In the genomic region with DNA sequence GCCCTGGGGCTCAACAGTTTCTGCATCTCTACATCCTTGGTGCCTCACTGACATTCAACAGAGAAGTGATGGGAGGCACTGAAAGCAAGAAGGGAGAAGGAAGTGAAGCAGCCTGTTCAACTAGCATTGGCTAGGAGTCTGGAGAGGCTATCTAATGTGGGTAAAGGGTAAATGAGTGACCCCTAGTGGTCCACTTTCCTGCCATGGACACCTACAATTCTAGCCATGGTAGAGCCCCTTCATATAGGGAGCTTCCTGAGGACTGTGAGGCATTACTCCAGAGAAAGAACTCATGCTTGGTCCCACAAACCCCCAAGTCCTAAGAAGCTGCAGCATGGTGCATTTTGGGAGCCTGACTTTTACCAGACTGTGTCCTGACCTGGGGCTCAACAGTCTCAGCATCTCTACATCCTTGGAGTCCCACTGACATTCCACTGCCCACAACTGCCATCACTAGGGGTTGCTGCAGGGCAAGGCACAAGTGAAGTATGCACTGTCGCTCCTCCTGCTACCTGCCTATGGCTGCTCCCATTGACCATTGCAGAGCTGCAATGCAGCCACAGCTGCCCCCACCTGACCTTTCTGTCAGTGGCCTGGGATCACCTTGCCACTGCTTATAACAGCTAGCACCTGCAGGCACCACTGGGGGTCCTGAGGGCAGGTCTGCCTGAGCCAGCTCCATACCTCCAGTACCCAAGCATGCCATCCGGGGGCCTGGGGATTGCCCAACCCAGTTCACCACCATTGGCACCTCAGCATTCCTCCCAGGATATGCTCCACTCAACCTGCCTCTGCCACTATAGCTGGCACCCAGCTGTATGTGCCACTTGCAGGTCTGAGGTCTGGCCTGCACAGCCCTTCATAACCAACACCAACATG, we compare ENCODE assay signal across 9 cellular contexts. TPM values are rescaled to one million over a fixed set of nuclear protein-coding genes. Genes with fewer than 3 reads are reported as not detected.
DNase-seq lines count a peak whose midpoint lies in the region; ATAC-seq and TF ChIP-seq lines count a peak whose summit lies in the region.
"Had no signal": no experiment of that assay in that cellular context is flagged by ENCODE, and none has a peak within 500 bp of the region (broad histone marks: within the 10 kb centered on the region; RNA-seq: fewer than 3 reads in every experiment).

No MANE protein-coding gene starts in this region.

- no peaks in the 10 kb centered on the region for H3K27me3 ChIP-seq in PC-3 (ENCODE audit: low read length)

- intact Hi-C loops in PC-3 (cut with micrococcal nuclease), result no loop called here

- H3K36me3 ChIP-seq in PC-3 (ENCODE audit: low read depth, low read length), result no peaks in the 10 kb centered on the region; the same call in 1 of the 2 replicates

- H3K27me3 Mint-ChIP-seq in stimulated activated naive B cell treated with anti-CD40 and anti-IgM and Interleukin-4, amounts not matched to agents 10 μg/mL and 1 μg/mL and 100 μg/mL, for 72 hours, result no peaks in the 10 kb centered on the region

- H3K9me3 Mint-ChIP-seq in stimulated activated naive B cell treated with anti-CD40 and anti-IgM and Interleukin-4, amounts not matched to agents 10 μg/mL and 1 μg/mL and 100 μg/mL, for 72 hours, result peaks cover 16% of the 10 kb centered on the region in 2 donors

- POLR2A ChIA-PET in PC-3 (lab: Charles Lee; ENCODE audit: unreplicated experiment), result no interaction called here

- CTCF ChIA-PET in PC-3 (lab: Charles Lee), result no interaction called here

- H2AFZ ChIP-seq in PC-3 (ENCODE audit: low read length), result no peak overlapping the region

- H3K4me2 ChIP-seq in PC-3 (ENCODE audit: low read length), result no peak overlapping the region

- H3K79me2 ChIP-seq in PC-3 (ENCODE audit: low read length), result no peaks in the 10 kb centered on the region

- no peaks in the 10 kb centered on the region for H3F3A ChIP-seq in PC-3 (ENCODE audit: low read length, unreplicated experiment)

- TF ChIP-seq CTCF in PC-3 (conservative IDR thresholded peaks at IDR 0.05; ENCODE audit: low read depth, low read length), result peak; percentile 37
- TF ChIP-seq CTCF in fibroblast of villous mesenchyme (IDR thresholded peaks at IDR 0.05; ENCODE audit: insufficient read depth, low read depth, low read length), result peak; percentile 51

- H3K27ac Mint-ChIP-seq in stimulated activated naive B cell treated with anti-CD40 and anti-IgM and Interleukin-4, amounts not matched to agents 10 μg/mL and 1 μg/mL and 100 μg/mL, for 72 hours, result no peak overlapping the region
- H3K27ac Mint-ChIP-seq: nephron had no signal

- no peak overlapping the region for H3K4me3 Mint-ChIP-seq in stimulated activated naive B cell treated with anti-CD40 and anti-IgM and Interleukin-4, amounts not matched to agents 10 μg/mL and 1 μg/mL and 100 μg/mL, for 72 hours
- H3K4me3 Mint-ChIP-seq: nephron had no signal

- ATAC-seq in GM18858 (IDR thresholded peaks at IDR 0.05; ENCODE audit: unreplicated experiment), result peak; percentile 48
- ATAC-seq in PC-3, result peak; percentile 49; the same call in 1 of the 2 replicates
- peak; percentile 17 to 28 for ATAC-seq in stimulated activated naive B cell treated with anti-CD40 and anti-IgM and Interleukin-4, amounts not matched to agents 10 μg/mL and 1 μg/mL and 100 μg/mL, for 72 hours (replicated peaks)

- DNase-seq in A172 (ENCODE audit: low spot score) (peak; percentile 20), PC-3 (peak; percentile 16), fibroblast of villous mesenchyme (ENCODE audit: low read depth) (peak; percentile 58), NCI-H2029 (lab: John Stamatoyannopoulos, UW) (no peak), CD1c-positive myeloid dendritic cell (ENCODE audit: extremely low spot score) (no peak)
- no peak for DNase-seq in stimulated activated naive B cell treated with anti-CD40 and anti-IgM and Interleukin-4, amounts not matched to agents 10 μg/mL and 1 μg/mL and 100 μg/mL, for 72 hours
- no peak for DNase-seq in stimulated activated CD4-positive, alpha-beta T cell treated with anti-CD3 and anti-CD28 coated beads, Interleukin-15, amount 100 ng/mL, for 24 hours

- H3K9ac ChIP-seq in PC-3 (ENCODE audit: low read length), result no peak overlapping the region

- no peak overlapping the region for H3K4me3 ChIP-seq in PC-3 (ENCODE audit: low read length)
- no peak overlapping the region for H3K4me3 ChIP-seq in fibroblast of villous mesenchyme (ENCODE audit: low read depth, low read length)

- no peak overlapping the region for H3K27ac ChIP-seq in PC-3 (ENCODE audit: low read length)

- H4K20me1 ChIP-seq in PC-3 (ENCODE audit: low read length), result no peaks in the 10 kb centered on the region

- peaks cover 0 to 10% of the 10 kb centered on the region in 2 donors for H3K36me3 Mint-ChIP-seq in stimulated activated naive B cell treated with anti-CD40 and anti-IgM and Interleukin-4, amounts not matched to agents 10 μg/mL and 1 μg/mL and 100 μg/mL, for 72 hours

- no peaks in the 10 kb centered on the region for H3K9me2 ChIP-seq in PC-3 (replicated peaks; ENCODE audit: low read length)

- no peaks in the 10 kb centered on the region for H3K4me1 ChIP-seq in PC-3 (ENCODE audit: insufficient read depth, low read length)

- peaks cover 9% of the 10 kb centered on the region; the same call in 1 of the 2 replicates for H3K9me3 ChIP-seq in PC-3 (ENCODE audit: low read length)

- BruUV-seq in PC-3 (replicated peaks; lab: Mats Ljungman, UMichigan), result no TSS peak

- peaks cover 14 to 33% of the 10 kb centered on the region in 2 donors for H3K4me1 Mint-ChIP-seq in stimulated activated naive B cell treated with anti-CD40 and anti-IgM and Interleukin-4, amounts not matched to agents 10 μg/mL and 1 μg/mL and 100 μg/mL, for 72 hours
- H3K4me1 Mint-ChIP-seq: nephron had no signal

RNA-seq across cellular contexts. Expression of gene CDK6, which starts 44.1 kb away (rescaled TPM):
- 136 and 140 TPM in 2 replicates for total RNA-seq in A172 (2014; rRNA removed; shearing (Covaris generic))
- total RNA-seq in PC-3 (2014; rRNA removed), result 38.4 and 38.7 TPM in 2 replicates
- total RNA-seq in fibroblast of villous mesenchyme, result 30.7 and 42.2 TPM in 2 replicates

Comparison
In these comparisons a context has a peak if more than half of its experiments do, and no peak if none do; other contexts are left out.
1. DNase-seq: peak in A172 (single experiment), PC-3 (single experiment) and fibroblast of villous mesenchyme (single experiment); none in stimulated activated naive B cell treated with anti-CD40 and anti-IgM and Interleukin-4, amounts not matched to agents 10 μg/mL and 1 μg/mL and 100 μg/mL, for 72 hours (single experiment), NCI-H2029 (single experiment), stimulated activated CD4-positive, alpha-beta T cell treated with anti-CD3 and anti-CD28 coated beads, Interleukin-15, amount 100 ng/mL, for 24 hours (single experiment) and CD1c-positive myeloid dendritic cell (single experiment).
2. Peak in every context shown above with its lines, with median percentiles within 50 percentile points of each other: ATAC-seq.